8 cellular contexts compared by ENCODE assay signal in genomic region chr3:184513276-184514150, GRCh38. TPM values are rescaled to one million over a fixed set of nuclear protein-coding genes. Genes with fewer than 3 reads are reported as not detected.
DNase-seq lines count a peak whose midpoint lies in the region; ATAC-seq and TF ChIP-seq lines count a peak whose summit lies in the region.

No MANE protein-coding gene starts in this region.

- ATAC-seq in GM18867 (IDR thresholded peaks at IDR 0.05; ENCODE audit: unreplicated experiment) (peak; percentile 82), HG03432 (IDR thresholded peaks at IDR 0.05; ENCODE audit: unreplicated experiment) (peak; percentile 80), right lobe of liver (peak; percentile 98 to 99 (median 98))

- peaks cover 0 to 6% (median 0%) of the 10 kb centered on the region in 4 donors for H3K4me1 ChIP-seq in right lobe of liver

- no peaks in the 10 kb centered on the region for H3K9me3 ChIP-seq in right lobe of liver

- 6% methylated on average over 7 of the region's 69 CpGs for WGBS in right lobe of liver (ENCODE audit: insufficient coverage, low coverage, low lambda C conversion rate, missing lambda C conversion rate)

- DNase-seq in A172 (ENCODE audit: low spot score) (peak; percentile 71), NCI-H526 (lab: John Stamatoyannopoulos, UW) (peak; percentile 68 to 94), dermis blood vessel endothelial cell (peak; percentile 91), right lobe of liver (peak; percentile 85 to 87 (median 87))
- DNase-seq in activated CD4-positive, alpha-beta T cell treated with anti-CD3 and anti-CD28 coated beads, Interleukin-2, amount 50 U/mL, for 1 hour, result peak; percentile 83
- DNase-seq in stimulated activated CD4-positive, alpha-beta T cell treated with anti-CD3 and anti-CD28 coated beads, Interleukin-2, amount 100 ng/mL, for 48 hours, result peak; percentile 81 to 86

- H3K36me3 ChIP-seq in right lobe of liver, result no peaks in the 10 kb centered on the region

- TF ChIP-seq CTCF in right lobe of liver (IDR thresholded peaks at IDR 0.05), result peak; percentile 73 to 88 (median 84)

- intact Hi-C loops in right lobe of liver (cut with DNase I), result loop anchor here in 1 of 2 donors (10.0 kb wide), 1 partner anchor 139 kb away; the partner anchor contains the start of gene THPO

- no peaks in the 10 kb centered on the region for H3K27me3 ChIP-seq in right lobe of liver

- peak overlapping the region in 2 of 3 donors; percentile 28 to 42 for H3K4me3 ChIP-seq in right lobe of liver

- TF ChIP-seq POLR2A in right lobe of liver (IDR thresholded peaks at IDR 0.05), result no peak

- H3K27ac ChIP-seq in right lobe of liver, result no peak overlapping the region

RNA-seq across cellular contexts. Expression of gene EPHB3, which starts 48.1 kb away (rescaled TPM):
- 1.1 and 1.4 TPM in 2 replicates for total RNA-seq in A172 (2014; rRNA removed; shearing (Covaris generic))
- under 0.01 and 0.23 TPM in 2 replicates for total RNA-seq in dermis blood vessel endothelial cell
- under 1 TPM; 0.12 to 0.71 (median 0.37) TPM for total RNA-seq in right lobe of liver
